1 cellular context compared by ENCODE assay signal in the genomic region with DNA sequence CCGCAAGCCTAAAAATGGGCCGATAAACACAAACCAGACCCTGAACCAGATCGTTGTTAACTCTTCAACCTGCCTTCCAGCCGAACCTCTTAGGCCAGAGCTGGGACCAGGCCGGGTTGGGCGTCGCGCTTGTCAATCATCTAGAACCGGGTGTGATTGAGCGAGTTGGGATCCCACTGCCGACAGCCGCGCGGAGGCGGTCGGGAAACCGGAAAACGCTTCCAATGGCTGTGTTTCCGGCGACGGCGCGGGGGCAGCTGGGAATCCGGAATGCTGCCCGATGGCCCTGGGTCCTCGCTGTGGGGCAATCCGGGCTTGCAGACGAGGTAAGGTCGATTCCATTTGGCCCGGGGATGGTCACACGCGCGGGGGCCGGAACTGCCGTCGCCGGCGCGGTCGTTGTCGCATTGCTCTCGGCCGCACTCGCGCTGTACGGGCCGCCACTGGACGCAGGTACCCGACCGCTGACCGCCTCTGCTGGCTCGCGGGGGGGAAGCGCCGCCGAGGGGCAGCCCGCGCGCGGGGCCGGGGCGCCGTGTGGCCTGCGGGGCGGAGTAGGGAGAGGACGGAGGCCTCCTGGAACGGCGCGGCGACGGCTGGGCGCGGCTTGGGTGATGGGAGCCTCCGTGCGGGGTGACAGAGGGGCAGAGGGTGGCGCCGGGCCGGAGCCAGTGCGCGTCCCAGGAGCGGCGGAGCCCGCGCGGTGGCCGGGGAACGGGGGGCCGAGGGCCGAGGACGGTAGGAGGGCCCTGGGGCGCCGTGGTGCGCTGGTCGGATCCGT.
TF ChIP-seq lines count a peak whose summit lies in the region.

A gene (plus strand): TSS at position 224 of the 781 bp plus-strand sequence. CDS start 57 bp downstream, at position 281.

TF ChIP-seq in K562, 482 proteins besides CTCF, POLR2A, EP300 and RAD21 (continued from another document and continues in another):
- TF ChIP-seq ZSCAN32 (CRISPR knock-in tag; IDR thresholded peaks at IDR 0.05) (no peak), ZNF232 (CRISPR knock-in tag; IDR thresholded peaks at IDR 0.05) (no peak), TEAD1 (CRISPR knock-in tag; IDR thresholded peaks at IDR 0.05) (peak in 1 of 2 experiments; percentile 69; a peak in 1 of 4 replicates), MXI1 (IDR thresholded peaks at IDR 0.05; ENCODE audit: low read depth, low read length) (no peak), RHOXF2B (CRISPR knock-in tag; conservative IDR thresholded peaks at IDR 0.05) (no peak), BCL6 (CRISPR knock-in tag; IDR thresholded peaks at IDR 0.05) (no peak), ZFP36 (IDR thresholded peaks at IDR 0.05; ENCODE audit: low read depth, low read length, partially characterized antibody) (no peak), NCOR1 (IDR thresholded peaks at IDR 0.05) (no peak), ZNF696 (CRISPR knock-in tag; conservative IDR thresholded peaks at IDR 0.05) (no peak), STAT5B (CRISPR knock-in tag; IDR thresholded peaks at IDR 0.05) (no peak), SIRT6 (IDR thresholded peaks at IDR 0.05; ENCODE audit: low read depth, low read length) (no peak), HOXB6 (CRISPR knock-in tag; IDR thresholded peaks at IDR 0.05; ENCODE audit: borderline replicate concordance) (no peak), ZNF583 (CRISPR knock-in tag; IDR thresholded peaks at IDR 0.05) (no peak), ELF2 (CRISPR knock-in tag; IDR thresholded peaks at IDR 0.05) (no peak), KAT2B (IDR thresholded peaks at IDR 0.05; ENCODE audit: low read depth, low read length) (no peak), MED1 (CRISPR knock-in tag; IDR thresholded peaks at IDR 0.05; ENCODE audit: borderline replicate concordance) (0 out of 2 replicates have a peak, but pooled peaks have one; percentile 90), U2AF2 (optimal IDR thresholded peaks at IDR 0.05; ENCODE audit: low read depth, low read length) (no peak), EHMT2 (IDR thresholded peaks at IDR 0.05) (peak; percentile 84), RBM39 (optimal IDR thresholded peaks at IDR 0.05; ENCODE audit: low read depth, low read length) (no peak), SOX6 (IDR thresholded peaks at IDR 0.05) (0 out of 2 replicates have a peak, but pooled peaks have one; percentile 15), PCBP2 (IDR thresholded peaks at IDR 0.05; ENCODE audit: low read depth, low read length, poor library complexity, severe bottlenecking) (no peak), MBD2 (IDR thresholded peaks at IDR 0.05; ENCODE audit: borderline replicate concordance, low read depth) (peak; percentile 54), RUNX1 (IDR thresholded peaks at IDR 0.05; ENCODE audit: low read depth) (no peak), LARP7 (IDR thresholded peaks at IDR 0.05) (no peak), RCOR1 (IDR thresholded peaks at IDR 0.05; ENCODE audit: borderline replicate concordance in 1 of 2, low read depth in 2 of 2, low read length in 2 of 2) (peak in 1 of 2 experiments; percentile 35; a peak in 1 of 4 replicates), NFIX (CRISPR knock-in tag; IDR thresholded peaks at IDR 0.05; ENCODE audit: low read depth) (no peak), SIN3B (IDR thresholded peaks at IDR 0.05; ENCODE audit: low read depth) (peak; percentile 62; the same call in 1 of the 2 replicates), WHSC1 (IDR thresholded peaks at IDR 0.05; ENCODE audit: low read length) (no peak), ATF1 (CRISPR knock-in tag; IDR thresholded peaks at IDR 0.05) (no peak), ATF1 (tag; IDR thresholded peaks at IDR 0.05) (peak; percentile 79), MYC (IDR thresholded peaks at IDR 0.05; ENCODE audit: low read depth, low read length) (peak; percentile 55; the same call in 1 of the 2 replicates), MYC (CRISPR knock-in tag; IDR thresholded peaks at IDR 0.05; ENCODE audit: borderline replicate concordance, low read depth) (no peak), ZNF79 (CRISPR knock-in tag; IDR thresholded peaks at IDR 0.05; ENCODE audit: low read depth) (no peak), ZNF561 (CRISPR knock-in tag; conservative IDR thresholded peaks at IDR 0.05) (no peak), HNRNPLL (IDR thresholded peaks at IDR 0.05; ENCODE audit: low read depth, low read length, poor library complexity, severe bottlenecking) (peak; percentile 25), POLR2AphosphoS5 (IDR thresholded peaks at IDR 0.05; ENCODE audit: control insufficient read depth, insufficient read depth, low read depth, low read length) (0 out of 2 replicates have a peak, but pooled peaks have one; percentile 42), SRF (CRISPR knock-in tag; IDR thresholded peaks at IDR 0.05) (peak in 1 of 2 experiments; percentile 31; a peak in 1 of 4 replicates)
- TF ChIP-seq, protein P1, sequence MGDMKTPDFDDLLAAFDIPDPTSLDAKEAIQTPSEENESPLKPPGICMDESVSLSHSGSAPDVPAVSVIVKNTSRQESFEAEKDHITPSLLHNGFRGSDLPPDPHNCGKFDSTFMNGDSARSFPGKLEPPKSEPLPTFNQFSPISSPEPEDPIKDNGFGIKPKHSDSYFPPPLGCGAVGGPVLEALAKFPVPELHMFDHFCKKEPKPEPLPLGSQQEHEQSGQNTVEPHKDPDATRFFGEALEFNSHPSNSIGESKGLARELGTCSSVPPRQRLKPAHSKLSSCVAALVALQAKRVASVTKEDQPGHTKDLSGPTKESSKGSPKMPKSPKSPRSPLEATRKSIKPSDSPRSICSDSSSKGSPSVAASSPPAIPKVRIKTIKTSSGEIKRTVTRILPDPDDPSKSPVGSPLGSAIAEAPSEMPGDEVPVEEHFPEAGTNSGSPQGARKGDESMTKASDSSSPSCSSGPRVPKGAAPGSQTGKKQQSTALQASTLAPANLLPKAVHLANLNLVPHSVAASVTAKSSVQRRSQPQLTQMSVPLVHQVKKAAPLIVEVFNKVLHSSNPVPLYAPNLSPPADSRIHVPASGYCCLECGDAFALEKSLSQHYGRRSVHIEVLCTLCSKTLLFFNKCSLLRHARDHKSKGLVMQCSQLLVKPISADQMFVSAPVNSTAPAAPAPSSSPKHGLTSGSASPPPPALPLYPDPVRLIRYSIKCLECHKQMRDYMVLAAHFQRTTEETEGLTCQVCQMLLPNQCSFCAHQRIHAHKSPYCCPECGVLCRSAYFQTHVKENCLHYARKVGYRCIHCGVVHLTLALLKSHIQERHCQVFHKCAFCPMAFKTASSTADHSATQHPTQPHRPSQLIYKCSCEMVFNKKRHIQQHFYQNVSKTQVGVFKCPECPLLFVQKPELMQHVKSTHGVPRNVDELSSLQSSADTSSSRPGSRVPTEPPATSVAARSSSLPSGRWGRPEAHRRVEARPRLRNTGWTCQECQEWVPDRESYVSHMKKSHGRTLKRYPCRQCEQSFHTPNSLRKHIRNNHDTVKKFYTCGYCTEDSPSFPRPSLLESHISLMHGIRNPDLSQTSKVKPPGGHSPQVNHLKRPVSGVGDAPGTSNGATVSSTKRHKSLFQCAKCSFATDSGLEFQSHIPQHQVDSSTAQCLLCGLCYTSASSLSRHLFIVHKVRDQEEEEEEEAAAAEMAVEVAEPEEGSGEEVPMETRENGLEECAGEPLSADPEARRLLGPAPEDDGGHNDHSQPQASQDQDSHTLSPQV (IDR thresholded peaks at IDR 0.05): 0 out of 2 replicates have a peak, but pooled peaks have one; percentile 38
- TF ChIP-seq, protein P2, sequence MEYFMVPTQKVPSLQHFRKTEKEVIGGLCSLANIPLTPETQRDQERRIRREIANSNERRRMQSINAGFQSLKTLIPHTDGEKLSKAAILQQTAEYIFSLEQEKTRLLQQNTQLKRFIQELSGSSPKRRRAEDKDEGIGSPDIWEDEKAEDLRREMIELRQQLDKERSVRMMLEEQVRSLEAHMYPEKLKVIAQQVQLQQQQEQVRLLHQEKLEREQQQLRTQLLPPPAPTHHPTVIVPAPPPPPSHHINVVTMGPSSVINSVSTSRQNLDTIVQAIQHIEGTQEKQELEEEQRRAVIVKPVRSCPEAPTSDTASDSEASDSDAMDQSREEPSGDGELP (CRISPR knock-in tag; IDR thresholded peaks at IDR 0.05; ENCODE audit: borderline replicate concordance): peak; percentile 76
- TF ChIP-seq, protein P3, sequence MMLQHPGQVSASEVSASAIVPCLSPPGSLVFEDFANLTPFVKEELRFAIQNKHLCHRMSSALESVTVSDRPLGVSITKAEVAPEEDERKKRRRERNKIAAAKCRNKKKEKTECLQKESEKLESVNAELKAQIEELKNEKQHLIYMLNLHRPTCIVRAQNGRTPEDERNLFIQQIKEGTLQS (IDR thresholded peaks at IDR 0.05): no peak
- TF ChIP-seq, protein P3 (CRISPR knock-in tag; conservative IDR thresholded peaks at IDR 0.05): no peak
- TF ChIP-seq, protein P4, sequence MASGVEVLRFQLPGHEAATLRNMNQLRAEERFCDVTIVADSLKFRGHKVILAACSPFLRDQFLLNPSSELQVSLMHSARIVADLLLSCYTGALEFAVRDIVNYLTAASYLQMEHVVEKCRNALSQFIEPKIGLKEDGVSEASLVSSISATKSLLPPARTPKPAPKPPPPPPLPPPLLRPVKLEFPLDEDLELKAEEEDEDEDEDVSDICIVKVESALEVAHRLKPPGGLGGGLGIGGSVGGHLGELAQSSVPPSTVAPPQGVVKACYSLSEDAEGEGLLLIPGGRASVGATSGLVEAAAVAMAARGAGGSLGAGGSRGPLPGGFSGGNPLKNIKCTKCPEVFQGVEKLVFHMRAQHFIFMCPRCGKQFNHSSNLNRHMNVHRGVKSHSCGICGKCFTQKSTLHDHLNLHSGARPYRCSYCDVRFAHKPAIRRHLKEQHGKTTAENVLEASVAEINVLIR (CRISPR knock-in tag; IDR thresholded peaks at IDR 0.05): no peak
- TF ChIP-seq, protein P5, sequence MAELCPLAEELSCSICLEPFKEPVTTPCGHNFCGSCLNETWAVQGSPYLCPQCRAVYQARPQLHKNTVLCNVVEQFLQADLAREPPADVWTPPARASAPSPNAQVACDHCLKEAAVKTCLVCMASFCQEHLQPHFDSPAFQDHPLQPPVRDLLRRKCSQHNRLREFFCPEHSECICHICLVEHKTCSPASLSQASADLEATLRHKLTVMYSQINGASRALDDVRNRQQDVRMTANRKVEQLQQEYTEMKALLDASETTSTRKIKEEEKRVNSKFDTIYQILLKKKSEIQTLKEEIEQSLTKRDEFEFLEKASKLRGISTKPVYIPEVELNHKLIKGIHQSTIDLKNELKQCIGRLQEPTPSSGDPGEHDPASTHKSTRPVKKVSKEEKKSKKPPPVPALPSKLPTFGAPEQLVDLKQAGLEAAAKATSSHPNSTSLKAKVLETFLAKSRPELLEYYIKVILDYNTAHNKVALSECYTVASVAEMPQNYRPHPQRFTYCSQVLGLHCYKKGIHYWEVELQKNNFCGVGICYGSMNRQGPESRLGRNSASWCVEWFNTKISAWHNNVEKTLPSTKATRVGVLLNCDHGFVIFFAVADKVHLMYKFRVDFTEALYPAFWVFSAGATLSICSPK (IDR thresholded peaks at IDR 0.05; ENCODE audit: borderline replicate concordance): no peak
- TF ChIP-seq, protein P6, sequence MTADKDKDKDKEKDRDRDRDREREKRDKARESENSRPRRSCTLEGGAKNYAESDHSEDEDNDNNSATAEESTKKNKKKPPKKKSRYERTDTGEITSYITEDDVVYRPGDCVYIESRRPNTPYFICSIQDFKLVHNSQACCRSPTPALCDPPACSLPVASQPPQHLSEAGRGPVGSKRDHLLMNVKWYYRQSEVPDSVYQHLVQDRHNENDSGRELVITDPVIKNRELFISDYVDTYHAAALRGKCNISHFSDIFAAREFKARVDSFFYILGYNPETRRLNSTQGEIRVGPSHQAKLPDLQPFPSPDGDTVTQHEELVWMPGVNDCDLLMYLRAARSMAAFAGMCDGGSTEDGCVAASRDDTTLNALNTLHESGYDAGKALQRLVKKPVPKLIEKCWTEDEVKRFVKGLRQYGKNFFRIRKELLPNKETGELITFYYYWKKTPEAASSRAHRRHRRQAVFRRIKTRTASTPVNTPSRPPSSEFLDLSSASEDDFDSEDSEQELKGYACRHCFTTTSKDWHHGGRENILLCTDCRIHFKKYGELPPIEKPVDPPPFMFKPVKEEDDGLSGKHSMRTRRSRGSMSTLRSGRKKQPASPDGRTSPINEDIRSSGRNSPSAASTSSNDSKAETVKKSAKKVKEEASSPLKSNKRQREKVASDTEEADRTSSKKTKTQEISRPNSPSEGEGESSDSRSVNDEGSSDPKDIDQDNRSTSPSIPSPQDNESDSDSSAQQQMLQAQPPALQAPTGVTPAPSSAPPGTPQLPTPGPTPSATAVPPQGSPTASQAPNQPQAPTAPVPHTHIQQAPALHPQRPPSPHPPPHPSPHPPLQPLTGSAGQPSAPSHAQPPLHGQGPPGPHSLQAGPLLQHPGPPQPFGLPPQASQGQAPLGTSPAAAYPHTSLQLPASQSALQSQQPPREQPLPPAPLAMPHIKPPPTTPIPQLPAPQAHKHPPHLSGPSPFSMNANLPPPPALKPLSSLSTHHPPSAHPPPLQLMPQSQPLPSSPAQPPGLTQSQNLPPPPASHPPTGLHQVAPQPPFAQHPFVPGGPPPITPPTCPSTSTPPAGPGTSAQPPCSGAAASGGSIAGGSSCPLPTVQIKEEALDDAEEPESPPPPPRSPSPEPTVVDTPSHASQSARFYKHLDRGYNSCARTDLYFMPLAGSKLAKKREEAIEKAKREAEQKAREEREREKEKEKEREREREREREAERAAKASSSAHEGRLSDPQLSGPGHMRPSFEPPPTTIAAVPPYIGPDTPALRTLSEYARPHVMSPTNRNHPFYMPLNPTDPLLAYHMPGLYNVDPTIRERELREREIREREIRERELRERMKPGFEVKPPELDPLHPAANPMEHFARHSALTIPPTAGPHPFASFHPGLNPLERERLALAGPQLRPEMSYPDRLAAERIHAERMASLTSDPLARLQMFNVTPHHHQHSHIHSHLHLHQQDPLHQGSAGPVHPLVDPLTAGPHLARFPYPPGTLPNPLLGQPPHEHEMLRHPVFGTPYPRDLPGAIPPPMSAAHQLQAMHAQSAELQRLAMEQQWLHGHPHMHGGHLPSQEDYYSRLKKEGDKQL (CRISPR knock-in tag; IDR thresholded peaks at IDR 0.05; ENCODE audit: borderline replicate concordance): no peak
- TF ChIP-seq, protein P7, sequence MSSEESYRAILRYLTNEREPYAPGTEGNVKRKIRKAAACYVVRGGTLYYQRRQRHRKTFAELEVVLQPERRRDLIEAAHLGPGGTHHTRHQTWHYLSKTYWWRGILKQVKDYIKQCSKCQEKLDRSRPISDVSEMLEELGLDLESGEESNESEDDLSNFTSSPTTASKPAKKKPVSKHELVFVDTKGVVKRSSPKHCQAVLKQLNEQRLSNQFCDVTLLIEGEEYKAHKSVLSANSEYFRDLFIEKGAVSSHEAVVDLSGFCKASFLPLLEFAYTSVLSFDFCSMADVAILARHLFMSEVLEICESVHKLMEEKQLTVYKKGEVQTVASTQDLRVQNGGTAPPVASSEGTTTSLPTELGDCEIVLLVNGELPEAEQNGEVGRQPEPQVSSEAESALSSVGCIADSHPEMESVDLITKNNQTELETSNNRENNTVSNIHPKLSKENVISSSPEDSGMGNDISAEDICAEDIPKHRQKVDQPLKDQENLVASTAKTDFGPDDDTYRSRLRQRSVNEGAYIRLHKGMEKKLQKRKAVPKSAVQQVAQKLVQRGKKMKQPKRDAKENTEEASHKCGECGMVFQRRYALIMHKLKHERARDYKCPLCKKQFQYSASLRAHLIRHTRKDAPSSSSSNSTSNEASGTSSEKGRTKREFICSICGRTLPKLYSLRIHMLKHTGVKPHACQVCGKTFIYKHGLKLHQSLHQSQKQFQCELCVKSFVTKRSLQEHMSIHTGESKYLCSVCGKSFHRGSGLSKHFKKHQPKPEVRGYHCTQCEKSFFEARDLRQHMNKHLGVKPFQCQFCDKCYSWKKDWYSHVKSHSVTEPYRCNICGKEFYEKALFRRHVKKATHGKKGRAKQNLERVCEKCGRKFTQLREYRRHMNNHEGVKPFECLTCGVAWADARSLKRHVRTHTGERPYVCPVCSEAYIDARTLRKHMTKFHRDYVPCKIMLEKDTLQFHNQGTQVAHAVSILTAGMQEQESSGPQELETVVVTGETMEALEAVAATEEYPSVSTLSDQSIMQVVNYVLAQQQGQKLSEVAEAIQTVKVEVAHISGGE (CRISPR knock-in tag; IDR thresholded peaks at IDR 0.05): peak in 1 of 3 experiments; percentile 64; a peak in 2 of 6 replicates
